Comparison of ENCODE assay signal across 12 cellular contexts in the genomic region with DNA sequence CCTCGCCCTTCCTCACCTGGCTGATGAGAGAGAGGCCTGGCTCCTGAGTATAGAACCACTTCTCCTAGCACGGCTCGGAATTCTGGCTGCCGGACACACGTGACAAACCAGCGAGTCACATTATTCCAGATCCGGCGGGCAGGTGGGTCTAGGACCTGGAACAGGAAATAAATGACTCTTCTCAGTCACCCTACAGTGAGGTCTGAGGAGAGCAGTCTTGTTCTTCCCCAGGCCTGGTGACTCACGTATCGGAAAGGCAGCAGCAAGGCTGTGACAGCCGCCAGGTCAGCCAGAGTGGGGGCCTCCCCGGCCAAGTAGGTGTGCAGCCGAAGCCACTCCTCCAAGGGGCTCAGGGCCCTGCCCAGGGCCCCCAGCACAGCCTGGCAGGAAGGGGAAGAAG. TPM values are rescaled to one million over a fixed set of nuclear protein-coding genes. Genes with fewer than 3 reads are reported as not detected.
DNase-seq lines count a peak whose midpoint lies in the region; ATAC-seq and TF ChIP-seq lines count a peak whose summit lies in the region.
"Had no signal": no experiment of that assay in that cellular context is flagged by ENCODE, and none has a peak within 500 bp of the region (broad histone marks: within the 10 kb centered on the region; RNA-seq: fewer than 3 reads in every experiment).

No MANE protein-coding gene starts in this region.

- H3K9ac ChIP-seq in SU-DHL-6 (ENCODE audit: low read length) = no peak overlapping the region; the same call in 1 of the 2 replicates

- H3K9me3 Mint-ChIP-seq in activated naive CD4-positive, alpha-beta T cell treated with anti-CD3 and anti-CD28 coated beads, Interleukin-2, amount 10 ng/mL, durations not matched to agents 7 days and 5 days = no peaks in the 10 kb centered on the region

- peaks cover 0 to 2% of the 10 kb centered on the region in 2 donors for H3K4me1 ChIP-seq in esophagus (ENCODE audit: control insufficient read depth in 2 of 2, insufficient read depth in 2 of 2, low read length in 1 of 2)

- H3K4me3 ChIP-seq in SU-DHL-6 (ENCODE audit: insufficient read depth, low read length, poor library complexity, severe bottlenecking) (no peak overlapping the region), esophagus (ENCODE audit: low read depth in 1 of 2, low read length in 2 of 2) (no peak overlapping the region)
- H3K4me3 ChIP-seq: lung had no signal

- CTCF ChIA-PET in activated naive CD4-positive, alpha-beta T cell treated with anti-CD3 and anti-CD28 coated beads, Interleukin-2, amount 10 ng/mL, durations not matched to agents 7 days and 5 days (lab: Charles Lee) = interaction anchor here (0.7 to 2.0 kb wide), 3 partner anchors 10 to 46 kb away, joined by 3 to 11 read pairs (median 4); partner anchors contain the start of gene VWA7

- peaks cover 51% of the 10 kb centered on the region for H3F3A ChIP-seq in SU-DHL-6 (ENCODE audit: insufficient read depth)

- DNase-seq in activated naive CD4-positive, alpha-beta T cell treated with Interleukin-2 at 50 U/mL for 16 hours = peak; percentile 22
- DNase-seq in activated naive CD4-positive, alpha-beta T cell treated with anti-CD3 and anti-CD28 coated beads, Interleukin-2, amount 10 ng/mL, durations not matched to agents 7 days and 5 days = no peak
- peak; percentile 56 for DNase-seq in stimulated activated naive CD8-positive, alpha-beta T cell treated with anti-CD3 and anti-CD28 coated beads, Interleukin-15, Interleukin-2, amounts not matched to agents 100 U/mL and 50 U/mL, for 24 hours
- DNase-seq in SKM-1 (lab: John Stamatoyannopoulos, UW; ENCODE audit: unreplicated experiment) = no peak
- DNase-seq in ureter (ENCODE audit: low spot score) = no peak
- DNase-seq: NCI-H1417 treated with DMSO at 0.1 percent for 48 hours; SHP77; stimulated activated naive CD4-positive, alpha-beta T cell had no signal

- peaks cover 44% of the 10 kb centered on the region for H3K4me1 Mint-ChIP-seq in activated naive CD4-positive, alpha-beta T cell treated with anti-CD3 and anti-CD28 coated beads, Interleukin-2, amount 10 ng/mL, durations not matched to agents 7 days and 5 days

- H3K27ac ChIP-seq in SU-DHL-6 (ENCODE audit: low read depth, low read length) = 0 out of 2 replicates have a peak overlapping the region, but pooled peaks have one; percentile 2
- peak overlapping the region; percentile 17 to 45 for H3K27ac ChIP-seq in esophagus (ENCODE audit: low read depth in 2 of 2, low read length in 1 of 2)

- H3K36me3 ChIP-seq in SU-DHL-6 (ENCODE audit: low read length) = peaks cover 20% of the 10 kb centered on the region
- peaks cover 0 to 10% of the 10 kb centered on the region in 2 donors for H3K36me3 ChIP-seq in esophagus (ENCODE audit: control insufficient read depth in 2 of 2, insufficient read depth in 2 of 2, low read length in 1 of 2)

- no peak overlapping the region for H3K4me3 Mint-ChIP-seq in activated naive CD4-positive, alpha-beta T cell treated with anti-CD3 and anti-CD28 coated beads, Interleukin-2, amount 10 ng/mL, durations not matched to agents 7 days and 5 days

- H3K27me3 Mint-ChIP-seq in activated naive CD4-positive, alpha-beta T cell treated with anti-CD3 and anti-CD28 coated beads, Interleukin-2, amount 10 ng/mL, durations not matched to agents 7 days and 5 days = no peaks in the 10 kb centered on the region

- peaks cover 29% of the 10 kb centered on the region for H3K36me3 Mint-ChIP-seq in activated naive CD4-positive, alpha-beta T cell treated with anti-CD3 and anti-CD28 coated beads, Interleukin-2, amount 10 ng/mL, durations not matched to agents 7 days and 5 days

- H3K27me3 ChIP-seq in SU-DHL-6 (ENCODE audit: low read length) = no peaks in the 10 kb centered on the region
- H3K27me3 ChIP-seq in esophagus (ENCODE audit: control insufficient read depth in 1 of 2, insufficient read depth in 2 of 2, low read length in 2 of 2) = no peaks in the 10 kb centered on the region

- ATAC-seq in stimulated activated naive CD8-positive, alpha-beta T cell treated with anti-CD3 and anti-CD28 coated beads, Interleukin-15, Interleukin-2, amounts not matched to agents 100 U/mL and 50 U/mL, for 24 hours = peak; percentile 45
- no peak for ATAC-seq in HG02852 (IDR thresholded peaks at IDR 0.05; ENCODE audit: unreplicated experiment)

- no peaks in the 10 kb centered on the region for H3K9me3 ChIP-seq in SU-DHL-6 (ENCODE audit: insufficient read depth, low read length)
- no peaks in the 10 kb centered on the region for H3K9me3 ChIP-seq in esophagus (ENCODE audit: control insufficient read depth in 2 of 2, insufficient read depth in 1 of 2, low read depth in 1 of 2, low read length in 1 of 2)

- H2AFZ ChIP-seq in SU-DHL-6 (ENCODE audit: low read depth, low read length, severe bottlenecking) = no peak overlapping the region

- H3K9me2 ChIP-seq in SU-DHL-6 (replicated peaks; ENCODE audit: insufficient read depth, low read length) = no peaks in the 10 kb centered on the region

- peaks cover 4% of the 10 kb centered on the region; the same call in 1 of the 2 replicates for H4K20me1 ChIP-seq in SU-DHL-6 (ENCODE audit: low read depth, low read length)

- TF ChIP-seq CTCF in SU-DHL-6 (IDR thresholded peaks at IDR 0.05; ENCODE audit: insufficient read depth, low read length, poor library complexity, severe bottlenecking) = no peak

- H3K4me2 ChIP-seq in SU-DHL-6 (ENCODE audit: low read depth, low read length, poor library complexity, severe bottlenecking) = peak overlapping the region; percentile 2

- H3K79me2 ChIP-seq in SU-DHL-6 (ENCODE audit: insufficient read depth, low read length) = peaks cover 32% of the 10 kb centered on the region

- WGBS in esophagus, 2 donors = 78 to 82% methylated on average over 13 of the region's 13 CpGs

- no peak overlapping the region for H3K27ac Mint-ChIP-seq in activated naive CD4-positive, alpha-beta T cell treated with anti-CD3 and anti-CD28 coated beads, Interleukin-2, amount 10 ng/mL, durations not matched to agents 7 days and 5 days

RNA-seq across cellular contexts. Expression of gene VARS1, which starts 2.8 kb away (rescaled TPM):
- 10 to 100 TPM; 35.7 to 37.3 TPM for polyA plus RNA-seq in esophagus
- 105 TPM for total RNA-seq in ureter

RNA-seq across cellular contexts. Expression of gene LSM2, which starts 14.0 kb away (rescaled TPM):
- polyA plus RNA-seq in esophagus = 10 to 100 TPM; 25.6 to 42.9 TPM
- 35.6 TPM for total RNA-seq in ureter

RNA-seq across cellular contexts. Expression of gene VWA7, which starts 15.6 kb away (rescaled TPM):
- polyA plus RNA-seq in esophagus = 1 to 10 TPM in 1 of 2 donors, under 1 TPM in 1; 0.33 to 1.3 TPM
- total RNA-seq in ureter = 5.5 TPM

RNA-seq across cellular contexts. Expression of gene HSPA1L, which starts 22.3 kb away (rescaled TPM):
- polyA plus RNA-seq in esophagus = under 1 TPM; 0.39 to 0.42 TPM
- total RNA-seq in ureter = 1.7 TPM

RNA-seq across cellular contexts. Expression of gene HSPA1A, which starts 22.6 kb away (rescaled TPM):
- polyA plus RNA-seq in esophagus = 100 to 1,000 TPM; 105 to 125 TPM
- 191 TPM for total RNA-seq in ureter

Comparison
In these comparisons a context has a peak if more than half of its experiments do, and no peak if none do; other contexts are left out.
1. DNase-seq: peak in activated naive CD4-positive, alpha-beta T cell treated with Interleukin-2 at 50 U/mL for 16 hours (single experiment) and stimulated activated naive CD8-positive, alpha-beta T cell treated with anti-CD3 and anti-CD28 coated beads, Interleukin-15, Interleukin-2, amounts not matched to agents 100 U/mL and 50 U/mL, for 24 hours (single experiment); none in activated naive CD4-positive, alpha-beta T cell treated with anti-CD3 and anti-CD28 coated beads, Interleukin-2, amount 10 ng/mL, durations not matched to agents 7 days and 5 days (single experiment), SKM-1 (single experiment) and ureter (single experiment).